Comparison of ENCODE assay signal across 8 cellular contexts in the genomic region with DNA sequence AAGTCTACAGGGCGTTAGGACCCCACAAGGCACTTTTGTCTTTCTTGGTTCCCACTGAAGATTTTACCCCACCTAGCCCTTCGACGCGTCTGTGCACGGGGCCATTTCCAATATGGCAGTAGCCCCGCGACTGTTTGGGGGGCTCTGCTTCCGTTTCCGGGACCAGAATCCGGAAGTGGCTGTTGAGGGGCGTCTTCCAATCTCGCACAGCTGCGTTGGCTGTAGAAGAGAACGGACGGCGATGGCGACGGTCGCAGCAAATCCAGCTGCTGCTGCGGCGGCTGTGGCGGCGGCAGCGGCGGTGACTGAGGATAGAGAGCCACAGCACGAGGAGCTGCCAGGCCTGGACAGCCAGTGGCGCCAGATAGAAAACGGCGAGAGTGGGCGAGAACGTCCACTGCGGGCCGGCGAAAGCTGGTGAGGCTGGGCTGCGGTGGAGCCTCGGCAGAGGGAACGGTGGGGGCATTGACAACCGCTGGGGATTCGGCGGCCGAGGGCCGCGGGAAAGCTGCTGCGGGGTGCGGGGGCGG. TPM values are rescaled to one million over a fixed set of nuclear protein-coding genes. Genes with fewer than 3 reads are reported as not detected.
DNase-seq lines count a peak whose midpoint lies in the region; ATAC-seq and TF ChIP-seq lines count a peak whose summit lies in the region.

USP11 (plus strand) TSS at position 207 of the 530 bp plus-strand sequence; CDS start at position 242, 35 bp downstream.

- 2 to 29% methylated on average over 12 to 40 of the region's 46 CpGs for WGBS in lower leg skin, 2 donors

- intact Hi-C loops in lower leg skin (cut with DNase I; ENCODE audit: low total_unique reads), result no loop called here

- CTCF ChIA-PET in GM10248 (lab: Yijun Ruan, JAX), result interaction anchor here (1.5 kb wide), 1 partner anchor 290 kb away, joined by 5 read pairs; no protein-coding TSS in a partner anchor

- no peak for ATAC-seq in HG03354 (IDR thresholded peaks at IDR 0.05; ENCODE audit: poor library complexity, severe bottlenecking, unreplicated experiment)

- POLR2A ChIA-PET in GM10248 (lab: Yijun Ruan, JAX), result interaction anchor here (0.6 to 1.8 kb wide), 6 partner anchors 14 to 756 kb away, joined by 3 to 20 read pairs (median 4); partner anchors contain the start of gene CDK16

- DNase-seq in GM10248 (ENCODE audit: extremely low spot score) (peak; percentile 51), HCEC 1CT (peak; percentile 45), NCI-H2171 (lab: John Stamatoyannopoulos, UW) (peak; percentile 52), ecto neural progenitor cell (ENCODE audit: low spot score) (peak; percentile 81), lower leg skin (ENCODE audit: low spot score in 2 of 2) (peak in 1 of 2 donors; percentile 87)
- peak; percentile 35 for DNase-seq in activated CD4-positive, alpha-beta T cell treated with anti-CD3 and anti-CD28 coated beads, Interleukin-2, amount 50 U/mL, for 1 hour
- DNase-seq in stimulated activated CD8-positive, alpha-beta memory T cell treated with anti-CD3 and anti-CD28 coated beads, Interleukin-4, amount 100 ng/mL, for 48 hours, result peak; percentile 68

- TF ChIP-seq CTCF in GM10248 (IDR thresholded peaks at IDR 0.05; ENCODE audit: control extremely low read depth, extremely low read depth, low read depth, missing control alignments), result no peak
- TF ChIP-seq CTCF in lower leg skin (IDR thresholded peaks at IDR 0.05), result no peak

- H3K4me3 ChIP-seq in lower leg skin (ENCODE audit: low read depth, poor library complexity, severe bottlenecking), result peak within 1 kb of the TSS; percentile 34

- TF ChIP-seq POLR2A in lower leg skin (IDR thresholded peaks at IDR 0.05), result peak in 1 of 2 donors; percentile 28

RNA-seq across cellular contexts. Expression of gene USP11, which starts in this region (rescaled TPM):
- total RNA-seq in lower leg skin, result 10 to 100 TPM; 12.8 to 24.9 (median 18.7) TPM
